Comparison of ENCODE assay signal across 8 cellular contexts in genomic region chr22:21981874-21982273, GRCh38. TPM values are rescaled to one million over a fixed set of nuclear protein-coding genes. Genes with fewer than 3 reads are reported as not detected.
DNase-seq lines count a peak whose midpoint lies in the region; ATAC-seq and TF ChIP-seq lines count a peak whose summit lies in the region.

No MANE protein-coding gene starts in this region.

- no peak for DNase-seq in activated CD4-positive, alpha-beta T cell treated with anti-CD3 and anti-CD28 coated beads for 36 hours
- no peak for DNase-seq in activated CD4-positive, alpha-beta T cell treated with anti-CD3 and anti-CD28 coated beads, Interleukin-2, amount 50 U/mL, for 48 hours
- no peak for DNase-seq in ascending aorta (ENCODE audit: low spot score in 2 of 2)
- no peak for DNase-seq in left lung
- no peak for DNase-seq in substantia nigra (lab: John Stamatoyannopoulos, UW)
- DNase-seq in SIG-M5 treated with dmso at 0.1 percent for 504 hours (lab: John Stamatoyannopoulos, UW; ENCODE audit: unreplicated experiment), result no peak

- H3K4me3 ChIP-seq in ascending aorta, result peak overlapping the region; percentile 73 to 100
- peak overlapping the region; percentile 81 to 89 for H3K4me3 ChIP-seq in left lung

- intact Hi-C loops in activated CD4-positive, alpha-beta T cell treated with anti-CD3 and anti-CD28 coated beads for 36 hours (cut with DNase I, micrococcal nuclease), result loop anchor here in 1 of 2 experiments (1.0 kb wide), 2 partner anchors 44 to 174 kb away; no protein-coding TSS in a partner anchor
- intact Hi-C loops in ascending aorta (cut with DNase I), result no loop called here
- intact Hi-C loops in left lung (cut with DNase I), result no loop called here

- H3K27ac Mint-ChIP-seq in activated CD4-positive, alpha-beta T cell treated with anti-CD3 and anti-CD28 coated beads for 36 hours, result peak overlapping the region; percentile 80

- peaks cover 36% of the 10 kb centered on the region for H3K4me1 Mint-ChIP-seq in activated CD4-positive, alpha-beta T cell treated with anti-CD3 and anti-CD28 coated beads for 36 hours

- peaks cover 0 to 14% of the 10 kb centered on the region in 2 donors for H3K4me1 ChIP-seq in ascending aorta
- H3K4me1 ChIP-seq in left lung, result peaks cover 10 to 19% of the 10 kb centered on the region in 2 donors

- ATAC-seq in activated CD4-positive, alpha-beta T cell treated with anti-CD3 and anti-CD28 coated beads for 36 hours, result no peak
- peak; percentile 16 for ATAC-seq in left lung
- no peak for ATAC-seq in GM19023 (IDR thresholded peaks at IDR 0.05; ENCODE audit: unreplicated experiment)
- ATAC-seq in GM21381 (IDR thresholded peaks at IDR 0.05; ENCODE audit: unreplicated experiment), result no peak

- peak overlapping the region; percentile 88 for H3K4me3 Mint-ChIP-seq in activated CD4-positive, alpha-beta T cell treated with anti-CD3 and anti-CD28 coated beads for 36 hours

- no peaks in the 10 kb centered on the region for H3K9me3 Mint-ChIP-seq in activated CD4-positive, alpha-beta T cell treated with anti-CD3 and anti-CD28 coated beads for 36 hours (ENCODE audit: low read depth)

- H3K27me3 ChIP-seq in ascending aorta, result no peaks in the 10 kb centered on the region
- H3K27me3 ChIP-seq in left lung, result no peaks in the 10 kb centered on the region

- no peaks in the 10 kb centered on the region for H3K27me3 Mint-ChIP-seq in activated CD4-positive, alpha-beta T cell treated with anti-CD3 and anti-CD28 coated beads for 36 hours

- H3K36me3 ChIP-seq in ascending aorta (no peaks in the 10 kb centered on the region), left lung (peaks cover 0 to 6% of the 10 kb centered on the region in 2 donors)

- TF ChIP-seq CTCF in ascending aorta (IDR thresholded peaks at IDR 0.05) (no peak), left lung (IDR thresholded peaks at IDR 0.05) (no peak)

- H3K36me3 Mint-ChIP-seq in activated CD4-positive, alpha-beta T cell treated with anti-CD3 and anti-CD28 coated beads for 36 hours (ENCODE audit: low read depth), result peaks cover 5% of the 10 kb centered on the region

- H3K9me3 ChIP-seq in ascending aorta (no peaks in the 10 kb centered on the region), left lung (no peaks in the 10 kb centered on the region)

- CTCF ChIA-PET in activated CD4-positive, alpha-beta T cell treated with anti-CD3 and anti-CD28 coated beads for 36 hours (lab: Charles Lee), result interaction anchor here (0.6 to 3.5 kb wide), 6 partner anchors 11 to 177 kb away, joined by 3 to 28 read pairs (median 4); no protein-coding TSS in a partner anchor

- POLR2A ChIA-PET in activated CD4-positive, alpha-beta T cell treated with anti-CD3 and anti-CD28 coated beads for 36 hours (lab: Charles Lee), result interaction anchor here (0.6 to 1.2 kb wide), 2 partner anchors 16 to 21 kb away, joined by 3 read pairs; no protein-coding TSS in a partner anchor

- peak overlapping the region; percentile 69 to 83 for H3K27ac ChIP-seq in ascending aorta
- H3K27ac ChIP-seq in left lung, result peak overlapping the region in 1 of 2 donors; percentile 81
- peak overlapping the region; percentile 83 for H3K27ac ChIP-seq in substantia nigra (ENCODE audit: low read depth, low read length, poor library complexity, severe bottlenecking)

RNA-seq across cellular contexts. Expression of gene TOP3B, which starts 0.7 kb away (rescaled TPM):
- total RNA-seq in activated CD4-positive, alpha-beta T cell treated with anti-CD3 and anti-CD28 coated beads for 36 hours, result 10 to 100 TPM; 27.3 to 33.8 TPM
- 26.4 TPM for total RNA-seq in ascending aorta
- 10 to 100 TPM; 22.5 to 33.6 TPM for total RNA-seq in left lung

RNA-seq across cellular contexts. Expression of gene PPM1F, which starts 29.2 kb away (rescaled TPM):
- 10 to 100 TPM; 23.6 to 27.7 TPM for total RNA-seq in activated CD4-positive, alpha-beta T cell treated with anti-CD3 and anti-CD28 coated beads for 36 hours
- total RNA-seq in ascending aorta (76.0 TPM), left lung (10 to 100 TPM; 31.0 to 55.8 TPM)
